In the genomic region with DNA sequence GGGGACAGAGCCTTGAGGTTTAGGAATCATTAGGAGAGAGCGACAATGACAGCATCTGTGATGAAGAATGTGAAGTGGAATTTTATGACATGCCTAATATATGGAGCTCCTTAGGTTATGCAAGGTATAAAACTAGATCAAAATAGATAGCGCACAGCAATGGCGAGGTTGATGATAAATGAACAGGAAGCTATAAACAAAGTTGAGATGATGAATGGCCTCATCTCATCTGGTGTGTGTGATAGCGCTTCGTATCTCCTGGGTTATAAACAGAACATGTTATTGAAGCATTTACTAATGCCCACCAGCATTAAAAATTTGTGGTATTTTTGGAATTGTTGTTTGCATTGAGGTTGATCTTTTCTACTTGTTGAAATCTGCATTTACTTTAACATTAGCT, we compare ENCODE assay signal across 35 cellular contexts.
"Had no signal": no experiment of that assay in that cellular context is flagged by ENCODE, and none has a peak within 500 bp of the region (broad histone marks: within the 10 kb centered on the region; RNA-seq: fewer than 3 reads in every experiment).

No MANE protein-coding gene starts in this region.

- ATAC-seq: activated CD8-positive, alpha-beta T cell treated with anti-CD3 and anti-CD28 coated beads for 36 hours; activated naive CD8-positive, alpha-beta T cell treated with anti-CD3 and anti-CD28 coated beads, Interleukin-2, amount 50 U/mL, for 24 hours had no signal

- DNase-seq: activated B cell treated with CpG ODN at 0.5 μM for 24 hours; activated CD4-positive, alpha-beta memory T cell treated with anti-CD3 and anti-CD28 coated beads for 36 hours; activated CD4-positive, alpha-beta T cell treated with anti-CD3 and anti-CD28 coated beads for 4 hours; activated CD4-positive, alpha-beta T cell treated with anti-CD3 and anti-CD28 coated beads, Interleukin-2, amount 10 ng/mL, durations not matched to agents 24 days and 14 days; activated CD4-positive, alpha-beta T cell treated with anti-CD3 and anti-CD28 coated beads, Interleukin-2, amount 50 U/mL, for 1 hour; activated CD4-positive, alpha-beta T cell treated with anti-CD3 and anti-CD28 coated beads, Interleukin-2, amount 50 U/mL, for 4 hours; activated CD4-positive, CD25-positive, alpha-beta regulatory T cell treated with anti-CD3 and anti-CD28 coated beads, Interleukin-2, amount 50 U/mL, for 72 hours; activated CD8-positive, alpha-beta memory T cell treated with anti-CD3 and anti-CD28 coated beads, Interleukin-2, amount 50 U/mL, for 48 hours; activated CD8-positive, alpha-beta T cell treated with anti-CD3 and anti-CD28 coated beads for 36 hours; activated effector memory CD4-positive, alpha-beta T cell treated with Interleukin-2 at 50 U/mL for 16 hours; activated gamma-delta T cell; activated naive CD4-positive, alpha-beta T cell treated with anti-CD3 and anti-CD28 coated beads, Interleukin-2, amount 10 ng/mL, durations not matched to agents 7 days and 5 days; activated naive CD4-positive, alpha-beta T cell treated with Interleukin-2 at 50 U/mL for 16 hours; activated naive CD8-positive, alpha-beta T cell treated with anti-CD3 and anti-CD28 coated beads, Interleukin-2, amount 10 ng/mL, durations not matched to agents 7 days and 5 days; activated naive CD8-positive, alpha-beta T cell treated with anti-CD3 and anti-CD28 coated beads, Interleukin-2, amount 50 U/mL, for 24 hours; activated T-cell treated with anti-CD3 and anti-CD28 coated beads, Interleukin-2, amount 50 U/mL, for 24 hours; activated T-cell treated with anti-CD3 and anti-CD28 coated beads, Interleukin-2, amount 50 U/mL, for 48 hours; amniotic stem cell; aorta; caudate nucleus; cerebellar nuclear complex; T-helper 1 cell; T-helper 2 cell; T-helper 9 cell had no signal

- H3K36me3 Mint-ChIP-seq: activated CD4-positive, alpha-beta memory T cell treated with anti-CD3 and anti-CD28 coated beads for 36 hours; activated naive CD4-positive, alpha-beta T cell treated with anti-CD3 and anti-CD28 coated beads, Interleukin-2, amount 10 ng/mL, durations not matched to agents 7 days and 5 days; activated naive CD4-positive, alpha-beta T cell treated with anti-CD3 and anti-CD28 coated beads, Interleukin-2, amount 50 U/mL, for 24 hours; activated naive CD8-positive, alpha-beta T cell; activated naive CD8-positive, alpha-beta T cell treated with anti-CD3 and anti-CD28 coated beads, Interleukin-2, amount 10 ng/mL, durations not matched to agents 7 days and 5 days had no signal

- H3K27me3 Mint-ChIP-seq: activated B cell treated with CpG ODN at 0.5 μM for 24 hours; activated CD4-positive, alpha-beta memory T cell treated with anti-CD3 and anti-CD28 coated beads for 36 hours; activated CD4-positive, alpha-beta T cell treated with anti-CD3 and anti-CD28 coated beads, Interleukin-2, amount 10 ng/mL, durations not matched to agents 24 days and 14 days; activated CD8-positive, alpha-beta T cell treated with anti-CD3 and anti-CD28 coated beads for 36 hours; activated naive CD4-positive, alpha-beta T cell treated with anti-CD3 and anti-CD28 coated beads, Interleukin-2, amount 10 ng/mL, durations not matched to agents 7 days and 5 days; activated naive CD4-positive, alpha-beta T cell treated with anti-CD3 and anti-CD28 coated beads, Interleukin-2, amount 50 U/mL, for 24 hours; activated naive CD8-positive, alpha-beta T cell; activated naive CD8-positive, alpha-beta T cell treated with anti-CD3 and anti-CD28 coated beads, Interleukin-2, amount 50 U/mL, for 24 hours; activated T-cell treated with anti-CD3 and anti-CD28 coated beads, Interleukin-2, amount 50 U/mL, for 24 hours; brain; central memory CD8-positive, alpha-beta T cell had no signal

- H3K27ac ChIP-seq: VCaP had no signal

- H3K4me3 Mint-ChIP-seq: activated B cell treated with CpG ODN at 0.5 μM for 24 hours; activated CD4-positive, alpha-beta memory T cell treated with anti-CD3 and anti-CD28 coated beads for 36 hours; activated CD4-positive, alpha-beta T cell treated with anti-CD3 and anti-CD28 coated beads, Interleukin-2, amount 10 ng/mL, durations not matched to agents 24 days and 14 days; activated CD8-positive, alpha-beta T cell treated with anti-CD3 and anti-CD28 coated beads for 36 hours; activated naive CD4-positive, alpha-beta T cell treated with anti-CD3 and anti-CD28 coated beads, Interleukin-2, amount 10 ng/mL, durations not matched to agents 7 days and 5 days; activated naive CD4-positive, alpha-beta T cell treated with anti-CD3 and anti-CD28 coated beads, Interleukin-2, amount 50 U/mL, for 24 hours; activated naive CD8-positive, alpha-beta T cell; activated naive CD8-positive, alpha-beta T cell treated with anti-CD3 and anti-CD28 coated beads, Interleukin-2, amount 10 ng/mL, durations not matched to agents 7 days and 5 days; activated naive CD8-positive, alpha-beta T cell treated with anti-CD3 and anti-CD28 coated beads, Interleukin-2, amount 50 U/mL, for 24 hours; activated T-cell treated with anti-CD3 and anti-CD28 coated beads, Interleukin-2, amount 50 U/mL, for 24 hours; brain; central memory CD8-positive, alpha-beta T cell; T-helper 1 cell treated with Interleukin-12 subunit alpha and Interleukin-12 subunit beta and Interleukin-4 antibody, amounts not matched to agents 30 μg/mL and 1 μg/mL, for 36 hours; T-helper 2 cell treated with Interferon-gamma antibody and Interleukin-4, amounts not matched to agents 5 μg/mL and 100 μg/mL, for 36 hours had no signal

- H3K9me3 Mint-ChIP-seq: activated B cell treated with CpG ODN at 0.5 μM for 24 hours; activated CD4-positive, alpha-beta memory T cell treated with anti-CD3 and anti-CD28 coated beads for 36 hours; activated CD4-positive, alpha-beta T cell treated with anti-CD3 and anti-CD28 coated beads, Interleukin-2, amount 10 ng/mL, durations not matched to agents 24 days and 14 days; activated CD8-positive, alpha-beta T cell treated with anti-CD3 and anti-CD28 coated beads for 36 hours; activated naive CD4-positive, alpha-beta T cell treated with anti-CD3 and anti-CD28 coated beads, Interleukin-2, amount 10 ng/mL, durations not matched to agents 7 days and 5 days; activated naive CD4-positive, alpha-beta T cell treated with anti-CD3 and anti-CD28 coated beads, Interleukin-2, amount 50 U/mL, for 24 hours; activated naive CD8-positive, alpha-beta T cell treated with anti-CD3 and anti-CD28 coated beads, Interleukin-2, amount 10 ng/mL, durations not matched to agents 7 days and 5 days; activated naive CD8-positive, alpha-beta T cell treated with anti-CD3 and anti-CD28 coated beads, Interleukin-2, amount 50 U/mL, for 24 hours; activated T-cell treated with anti-CD3 and anti-CD28 coated beads, Interleukin-2, amount 50 U/mL, for 24 hours; activated T-helper 2 cell treated with anti-CD3 and anti-CD28 coated beads, Interferon-gamma antibody, Interleukin-2, Interleukin-4, amounts not matched to agents 10 μg/mL and 5 μg/mL and 100 μg/mL, durations not matched to agents 14 hours and 24 hours and 36 hours; central memory CD8-positive, alpha-beta T cell; T-helper 1 cell treated with Interleukin-12 subunit alpha and Interleukin-12 subunit beta and Interleukin-4 antibody, amounts not matched to agents 30 μg/mL and 1 μg/mL, for 36 hours; T-helper 2 cell treated with Interferon-gamma antibody and Interleukin-4, amounts not matched to agents 5 μg/mL and 100 μg/mL, for 36 hours had no signal

- H3K27ac Mint-ChIP-seq: activated B cell treated with CpG ODN at 0.5 μM for 24 hours; activated CD4-positive, alpha-beta memory T cell treated with anti-CD3 and anti-CD28 coated beads for 36 hours; activated CD4-positive, alpha-beta T cell treated with anti-CD3 and anti-CD28 coated beads, Interleukin-2, amount 10 ng/mL, durations not matched to agents 24 days and 14 days; activated CD8-positive, alpha-beta T cell treated with anti-CD3 and anti-CD28 coated beads for 36 hours; activated naive CD4-positive, alpha-beta T cell treated with anti-CD3 and anti-CD28 coated beads, Interleukin-2, amount 10 ng/mL, durations not matched to agents 7 days and 5 days; activated naive CD4-positive, alpha-beta T cell treated with anti-CD3 and anti-CD28 coated beads, Interleukin-2, amount 50 U/mL, for 24 hours; activated naive CD8-positive, alpha-beta T cell; activated naive CD8-positive, alpha-beta T cell treated with anti-CD3 and anti-CD28 coated beads, Interleukin-2, amount 10 ng/mL, durations not matched to agents 7 days and 5 days; activated naive CD8-positive, alpha-beta T cell treated with anti-CD3 and anti-CD28 coated beads, Interleukin-2, amount 50 U/mL, for 24 hours; activated T-cell treated with anti-CD3 and anti-CD28 coated beads, Interleukin-2, amount 50 U/mL, for 24 hours; activated T-helper 2 cell treated with anti-CD3 and anti-CD28 coated beads, Interferon-gamma antibody, Interleukin-2, Interleukin-4, amounts not matched to agents 10 μg/mL and 5 μg/mL and 100 μg/mL, durations not matched to agents 14 hours and 24 hours and 36 hours; brain; T-helper 1 cell treated with Interleukin-12 subunit alpha and Interleukin-12 subunit beta and Interleukin-4 antibody, amounts not matched to agents 30 μg/mL and 1 μg/mL, for 36 hours; T-helper 2 cell treated with Interferon-gamma antibody and Interleukin-4, amounts not matched to agents 5 μg/mL and 100 μg/mL, for 36 hours had no signal

- FAIRE-seq: bronchial epithelial cell, TTC549 had no signal

- H3K27me3 ChIP-seq: cardiac muscle cell had no signal

- H3K4me1 Mint-ChIP-seq: activated B cell treated with CpG ODN at 0.5 μM for 24 hours; activated CD4-positive, alpha-beta T cell treated with anti-CD3 and anti-CD28 coated beads, Interleukin-2, amount 10 ng/mL, durations not matched to agents 24 days and 14 days; activated naive CD4-positive, alpha-beta T cell treated with anti-CD3 and anti-CD28 coated beads, Interleukin-2, amount 10 ng/mL, durations not matched to agents 7 days and 5 days; activated naive CD4-positive, alpha-beta T cell treated with anti-CD3 and anti-CD28 coated beads, Interleukin-2, amount 50 U/mL, for 24 hours; activated naive CD8-positive, alpha-beta T cell treated with anti-CD3 and anti-CD28 coated beads, Interleukin-2, amount 10 ng/mL, durations not matched to agents 7 days and 5 days; activated naive CD8-positive, alpha-beta T cell treated with anti-CD3 and anti-CD28 coated beads, Interleukin-2, amount 50 U/mL, for 24 hours; brain; central memory CD8-positive, alpha-beta T cell had no signal

- H3K4me3 ChIP-seq: cardiac muscle cell had no signal
